14 cellular contexts compared by ENCODE assay signal in genomic region chr2:226673314-226673723, GRCh38.
A peak's percentile ranks its signal among the peaks of the same experiment; 100 is the strongest.
DNase-seq lines count a peak whose midpoint lies in the region; ATAC-seq, FAIRE-seq and TF ChIP-seq lines count a peak whose summit lies in the region.
"Had no signal": no experiment of that assay in that cellular context is flagged by ENCODE, and none has a peak within 500 bp of the region (broad histone marks: within the 10 kb centered on the region; RNA-seq: fewer than 3 reads in every experiment).

No MANE protein-coding gene starts in this region.

- no peaks in the 10 kb centered on the region for H3K9me3 Mint-ChIP-seq in activated naive CD4-positive, alpha-beta T cell treated with anti-CD3 and anti-CD28 coated beads, Interleukin-2, amount 10 ng/mL, durations not matched to agents 7 days and 5 days
- H3K9me3 Mint-ChIP-seq in T-cell = no peaks in the 10 kb centered on the region

- peaks cover 5% of the 10 kb centered on the region for H3K4me1 Mint-ChIP-seq in activated naive CD4-positive, alpha-beta T cell treated with anti-CD3 and anti-CD28 coated beads, Interleukin-2, amount 10 ng/mL, durations not matched to agents 7 days and 5 days
- H3K4me1 Mint-ChIP-seq in T-cell = peaks cover 7 to 14% (median 12%) of the 10 kb centered on the region in 3 donors

- no peaks in the 10 kb centered on the region for H3K36me3 ChIP-seq in heart left ventricle
- H3K36me3 ChIP-seq in upper lobe of right lung = no peaks in the 10 kb centered on the region
- H3K36me3 ChIP-seq: upper lobe of left lung had no signal

- DNase-seq in activated naive CD4-positive, alpha-beta T cell treated with anti-CD3 and anti-CD28 coated beads, Interleukin-2, amount 10 ng/mL, durations not matched to agents 7 days and 5 days = no peak
- no peak for DNase-seq in activated naive CD4-positive, alpha-beta T cell treated with anti-CD3 and anti-CD28 coated beads, Interleukin-2, amount 50 U/mL, for 16 hours
- DNase-seq in SW 1271 (lab: John Stamatoyannopoulos, UW) = peak; percentile 73 to 95
- peak in 1 of 5 donors; percentile 43 for DNase-seq in heart left ventricle
- peak; percentile 52 for DNase-seq in urothelium cell line (ENCODE audit: low spot score)
- DNase-seq in upper lobe of right lung = no peak
- no peak for DNase-seq in SK-N-DZ (ENCODE audit: low spot score)
- DNase-seq in T-cell = no peak
- DNase-seq: kidney, NCI-H146, upper lobe of left lung had no signal

- H3K4me1 ChIP-seq in heart left ventricle (peaks cover 0 to 39% (median 20%) of the 10 kb centered on the region in 12 donors), upper lobe of right lung (peaks cover 8% of the 10 kb centered on the region)

- POLR2A ChIA-PET in T-cell (lab: Charles Lee) = no interaction called here

- CTCF ChIA-PET in activated naive CD4-positive, alpha-beta T cell treated with anti-CD3 and anti-CD28 coated beads, Interleukin-2, amount 10 ng/mL, durations not matched to agents 7 days and 5 days (lab: Charles Lee) = no interaction called here
- CTCF ChIA-PET in T-cell (lab: Charles Lee) = interaction anchor here in 1 of 2 donors (1.4 kb wide), 1 partner anchor 10 kb away, joined by 3 read pairs; no protein-coding TSS in a partner anchor

- H3K27ac ChIP-seq in heart left ventricle (peak overlapping the region in 11 of 12 donors; percentile 20 to 80 (median 55)), upper lobe of right lung (no peak overlapping the region)
- H3K27ac ChIP-seq: upper lobe of left lung had no signal

- no peaks in the 10 kb centered on the region for H3K36me3 Mint-ChIP-seq in activated naive CD4-positive, alpha-beta T cell treated with anti-CD3 and anti-CD28 coated beads, Interleukin-2, amount 10 ng/mL, durations not matched to agents 7 days and 5 days
- no peaks in the 10 kb centered on the region for H3K36me3 Mint-ChIP-seq in T-cell
- H3K36me3 Mint-ChIP-seq: brain had no signal

- no peak overlapping the region for H3K4me3 ChIP-seq in heart left ventricle
- H3K4me3 ChIP-seq in upper lobe of right lung = no peak overlapping the region
- H3K4me3 ChIP-seq: upper lobe of left lung had no signal

- H3K9me3 ChIP-seq in heart left ventricle (no peaks in the 10 kb centered on the region), upper lobe of right lung (no peaks in the 10 kb centered on the region)
- H3K9me3 ChIP-seq: upper lobe of left lung had no signal

- H3K4me3 Mint-ChIP-seq in activated naive CD4-positive, alpha-beta T cell treated with anti-CD3 and anti-CD28 coated beads, Interleukin-2, amount 10 ng/mL, durations not matched to agents 7 days and 5 days = no peak overlapping the region
- no peak overlapping the region for H3K4me3 Mint-ChIP-seq in T-cell
- H3K4me3 Mint-ChIP-seq: B cell, brain had no signal

- TF ChIP-seq CTCF in heart left ventricle (IDR thresholded peaks at IDR 0.05) (no peak), upper lobe of right lung (IDR thresholded peaks at IDR 0.05) (no peak)

- peak overlapping the region; percentile 20 for H3K27ac Mint-ChIP-seq in activated naive CD4-positive, alpha-beta T cell treated with anti-CD3 and anti-CD28 coated beads, Interleukin-2, amount 10 ng/mL, durations not matched to agents 7 days and 5 days
- H3K27ac Mint-ChIP-seq in T-cell = no peak overlapping the region
- H3K27ac Mint-ChIP-seq: B cell, brain had no signal

- peaks cover 31% of the 10 kb centered on the region for H3K27me3 Mint-ChIP-seq in activated naive CD4-positive, alpha-beta T cell treated with anti-CD3 and anti-CD28 coated beads, Interleukin-2, amount 10 ng/mL, durations not matched to agents 7 days and 5 days
- H3K27me3 Mint-ChIP-seq in T-cell = peaks cover 25 to 30% of the 10 kb centered on the region in 2 donors

- 23 to 33% (median 25%) methylated on average over 4 of the region's 4 CpGs for WGBS in heart left ventricle, 4 donors

- H3K27me3 ChIP-seq in heart left ventricle = no peaks in the 10 kb centered on the region
- H3K27me3 ChIP-seq in upper lobe of right lung = no peaks in the 10 kb centered on the region
- H3K27me3 ChIP-seq: upper lobe of left lung had no signal

- peak; percentile 48 for FAIRE-seq in urothelium cell line (lab: Jason Lieb, UNC)
- FAIRE-seq: kidney, TTC549 had no signal

- TF ChIP-seq POLR2A in heart left ventricle (IDR thresholded peaks at IDR 0.05) = no peak

- intact Hi-C loops in heart left ventricle (cut with DNase I) = loop anchor here in 1 of 10 donors (10.0 kb wide), 1 partner anchor 121 kb away; the partner anchor contains the start of gene IRS1
- intact Hi-C loops in upper lobe of right lung (cut with DNase I) = no loop called here

- peak in 3 of 4 donors; percentile 29 to 74 (median 61) for ATAC-seq in heart left ventricle
- no peak for ATAC-seq in upper lobe of right lung
- no peak for ATAC-seq in T-cell (replicated peaks in 1 of 4)

Comparison
In these comparisons a context has a peak if more than half of its experiments do, and no peak if none do; other contexts are left out.
1. DNase-seq: peak in SW 1271 (2 of 2) and urothelium cell line (single experiment); none in activated naive CD4-positive, alpha-beta T cell treated with anti-CD3 and anti-CD28 coated beads, Interleukin-2, amount 10 ng/mL, durations not matched to agents 7 days and 5 days (single experiment), activated naive CD4-positive, alpha-beta T cell treated with anti-CD3 and anti-CD28 coated beads, Interleukin-2, amount 50 U/mL, for 16 hours (single experiment), upper lobe of right lung (single experiment), SK-N-DZ (single experiment) and T-cell (0 of 34).
2. ATAC-seq: peak in heart left ventricle (3 of 4); none in upper lobe of right lung (single experiment) and T-cell (0 of 4).